In the genomic region with DNA sequence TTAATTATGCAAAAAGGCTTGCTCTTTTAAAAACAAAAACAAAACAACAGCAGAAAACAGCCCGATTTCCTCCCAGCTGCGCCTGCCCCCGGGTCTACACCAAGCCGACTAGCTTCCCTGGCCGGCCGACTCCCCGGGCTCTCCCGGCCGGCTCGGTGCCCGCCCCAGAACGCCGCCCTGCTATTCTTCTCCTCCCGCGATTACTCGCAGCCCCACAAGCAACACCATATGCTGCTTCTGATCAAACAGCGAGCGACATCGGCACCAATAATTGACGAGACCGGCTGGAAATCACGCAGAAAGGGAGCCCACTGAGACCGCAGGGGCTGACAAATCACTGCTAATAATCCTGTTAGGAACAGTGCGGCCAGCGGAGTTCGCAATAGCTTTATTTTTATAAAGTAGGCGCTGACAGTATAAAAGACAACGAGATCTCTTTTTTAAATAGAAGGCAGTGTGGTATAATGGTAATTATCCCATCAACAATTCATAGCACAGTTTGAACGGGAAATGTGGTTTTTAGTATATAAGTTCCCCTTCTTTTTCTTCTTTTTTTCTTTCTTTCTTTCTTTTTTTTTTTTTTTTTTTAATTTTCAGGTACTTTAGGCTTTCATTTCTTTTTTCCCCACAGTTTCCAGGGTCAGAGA, we compare ENCODE assay signal across 13 cellular contexts. TPM values are rescaled to one million over a fixed set of nuclear protein-coding genes. Genes with fewer than 3 reads are reported as not detected.
DNase-seq lines count a peak whose midpoint lies in the region; ATAC-seq and TF ChIP-seq lines count a peak whose summit lies in the region.
"Had no signal": no experiment of that assay in that cellular context is flagged by ENCODE, and none has a peak within 500 bp of the region (broad histone marks: within the 10 kb centered on the region; RNA-seq: fewer than 3 reads in every experiment).

No MANE protein-coding gene starts in this region.

- peaks cover 28% of the 10 kb centered on the region for H3K4me1 Mint-ChIP-seq in glutamatergic neuron (ENCODE audit: low read depth, unreplicated experiment)

- H3K27me3 ChIP-seq in H7 (ENCODE audit: control insufficient read depth, insufficient read depth, low read length) (peaks cover 99% of the 10 kb centered on the region), right cardiac atrium (ENCODE audit: control insufficient read depth, insufficient read depth) (peaks cover 10% of the 10 kb centered on the region)
- H3K27me3 ChIP-seq in effector memory CD4-positive, alpha-beta T cell (replicated peaks; ENCODE audit: control insufficient read depth, insufficient read depth, low read length, poor library complexity, severe bottlenecking) = peaks cover 85% of the 10 kb centered on the region

- no peaks in the 10 kb centered on the region for H3K36me3 ChIP-seq in H7 (replicated peaks; ENCODE audit: control insufficient read depth, insufficient read depth, low read length)
- no peaks in the 10 kb centered on the region for H3K36me3 ChIP-seq in effector memory CD4-positive, alpha-beta T cell (ENCODE audit: control insufficient read depth, insufficient read depth, low read length)

- peak overlapping the region; percentile 5; the same call in 1 of the 2 replicates for H3K4me3 ChIP-seq in H7 (ENCODE audit: insufficient read depth, low read depth, low read length)
- no peak overlapping the region for H3K4me3 ChIP-seq in right cardiac atrium (ENCODE audit: low read length)
- no peak overlapping the region for H3K4me3 ChIP-seq in effector memory CD4-positive, alpha-beta T cell (ENCODE audit: insufficient read depth, low read depth, low read length, poor library complexity, severe bottlenecking)

- intact Hi-C loops in right cardiac atrium (cut with DNase I) = no loop called here

- H3K4me3 Mint-ChIP-seq in glutamatergic neuron (ENCODE audit: unreplicated experiment) = peak overlapping the region; percentile 96

- no peak overlapping the region for H3K27ac ChIP-seq in right cardiac atrium (ENCODE audit: low read length)
- H3K27ac ChIP-seq in effector memory CD4-positive, alpha-beta T cell (ENCODE audit: insufficient read depth, low read length, poor library complexity, severe bottlenecking) = no peak overlapping the region
- H3K27ac ChIP-seq: parathyroid adenoma had no signal

- no peak for TF ChIP-seq CTCF in glutamatergic neuron (IDR thresholded peaks at IDR 0.05; ENCODE audit: partially characterized antibody, unreplicated experiment)

- ATAC-seq in right cardiac atrium = no peak

- H3K27ac Mint-ChIP-seq in glutamatergic neuron (ENCODE audit: unreplicated experiment) = peak overlapping the region; percentile 97

- no peaks in the 10 kb centered on the region for H3K36me3 Mint-ChIP-seq in glutamatergic neuron (ENCODE audit: unreplicated experiment)

- no peaks in the 10 kb centered on the region for H3K9me3 ChIP-seq in right cardiac atrium (ENCODE audit: control insufficient read depth, low read length)
- H3K9me3 ChIP-seq in effector memory CD4-positive, alpha-beta T cell (ENCODE audit: control insufficient read depth, low read length) = peaks cover 7% of the 10 kb centered on the region

- H3K4me1 ChIP-seq in right cardiac atrium (ENCODE audit: control insufficient read depth, insufficient read depth, low read length) = peaks cover 3% of the 10 kb centered on the region
- peaks cover 14% of the 10 kb centered on the region for H3K4me1 ChIP-seq in effector memory CD4-positive, alpha-beta T cell (ENCODE audit: control insufficient read depth, insufficient read depth, low read length, poor library complexity, severe bottlenecking)
- H3K4me1 ChIP-seq: parathyroid adenoma had no signal

- H3K27me3 Mint-ChIP-seq in glutamatergic neuron (ENCODE audit: unreplicated experiment) = peaks cover 46% of the 10 kb centered on the region

- peak; percentile 21 for DNase-seq in A172 (ENCODE audit: low spot score)
- peak; percentile 85 for DNase-seq in H7
- peak; percentile 75 for DNase-seq in NCI-H748 treated with DMSO at 0.1 percent for 48 hours (lab: John Stamatoyannopoulos, UW)
- DNase-seq in glutamatergic neuron = peak; percentile 75
- no peak for DNase-seq in activated CD4-positive, alpha-beta T cell treated with anti-CD3 and anti-CD28 coated beads, Interleukin-2, amount 50 U/mL, for 48 hours
- no peak for DNase-seq in right cardiac atrium
- no peak for DNase-seq in effector memory CD4-positive, alpha-beta T cell
- DNase-seq in stimulated activated CD4-positive, alpha-beta T cell treated with anti-CD3 and anti-CD28 coated beads, Interleukin-12 subunit alpha, Interleukin-12 subunit beta, amount 100 ng/mL, for 4 hours = no peak
- DNase-seq: activated CD8-positive, alpha-beta memory T cell treated with anti-CD3 and anti-CD28 coated beads, Interleukin-2, amount 50 U/mL, for 4 hours; substantia nigra had no signal

- WGBS in right cardiac atrium = 6% methylated on average over 29 of the region's 29 CpGs

- peaks cover 50% of the 10 kb centered on the region for H3K9me3 Mint-ChIP-seq in glutamatergic neuron (ENCODE audit: unreplicated experiment)

RNA-seq across cellular contexts. Expression of gene SIM1, which starts 3.3 kb away (rescaled TPM):
- total RNA-seq in A172 (2014; rRNA removed; shearing (Covaris generic)) = not detected in 2 replicates
- 0.03 TPM in 1 of 2 replicates, not detected in the other for total RNA-seq in H7 (2014; rRNA removed; shearing (Covaris generic))
- total RNA-seq in glutamatergic neuron (ENCODE audit: unreplicated experiment) (49.8 TPM), right cardiac atrium (not detected)
- polyA plus RNA-seq in right cardiac atrium = not detected
- total RNA-seq: H4 had no signal
- polyA plus RNA-seq: esophagus had no signal

Comparison
In these comparisons a context has a peak if more than half of its experiments do, and no peak if none do; other contexts are left out.
1. DNase-seq: peak in A172 (single experiment), H7 (single experiment), NCI-H748 treated with DMSO at 0.1 percent for 48 hours (single experiment) and glutamatergic neuron (single experiment); none in activated CD4-positive, alpha-beta T cell treated with anti-CD3 and anti-CD28 coated beads, Interleukin-2, amount 50 U/mL, for 48 hours (0 of 2), right cardiac atrium (0 of 3), effector memory CD4-positive, alpha-beta T cell (0 of 3) and stimulated activated CD4-positive, alpha-beta T cell treated with anti-CD3 and anti-CD28 coated beads, Interleukin-12 subunit alpha, Interleukin-12 subunit beta, amount 100 ng/mL, for 4 hours (single experiment).
2. RNA of gene SIM1, which starts 3.3 kb away (total RNA-seq): 49.8 TPM in glutamatergic neuron (single experiment); 0.03 TPM in H7, not detected in A172 and not detected in right cardiac atrium; every median in the first group is over 10 times any median in the second.